In genomic region chr10:31745612-31746376, GRCh38 we compare ENCODE assay signal across 8 cellular contexts.
DNase-seq lines count a peak whose midpoint lies in the region; TF ChIP-seq lines count a peak whose summit lies in the region.

No MANE protein-coding gene starts in this region.

- POLR2A ChIA-PET in activated CD4-positive, alpha-beta memory T cell treated with anti-CD3 and anti-CD28 coated beads for 36 hours (lab: Charles Lee): interaction anchor here (0.5 to 1.5 kb wide), 7 partner anchors 12 to 160 kb away, joined by 3 to 19 read pairs (median 4); no protein-coding TSS in a partner anchor

- H3K27ac Mint-ChIP-seq in activated CD4-positive, alpha-beta memory T cell treated with anti-CD3 and anti-CD28 coated beads for 36 hours: peak overlapping the region; percentile 95
- no peak overlapping the region for H3K27ac Mint-ChIP-seq in nephron progenitor cell

- intact Hi-C loops in activated CD4-positive, alpha-beta memory T cell treated with anti-CD3 and anti-CD28 coated beads for 36 hours (cut with micrococcal nuclease): loop anchor here (1.0 to 5.0 kb wide), 5 partner anchors 15 to 713 kb away; partner anchors contain the start of gene ZNF438

- H3K36me3 Mint-ChIP-seq in activated CD4-positive, alpha-beta memory T cell treated with anti-CD3 and anti-CD28 coated beads for 36 hours: peaks cover 1% of the 10 kb centered on the region
- no peaks in the 10 kb centered on the region for H3K36me3 Mint-ChIP-seq in nephron progenitor cell (ENCODE audit: low read depth)

- peaks cover 3% of the 10 kb centered on the region for H3K9me3 Mint-ChIP-seq in activated CD4-positive, alpha-beta memory T cell treated with anti-CD3 and anti-CD28 coated beads for 36 hours
- no peaks in the 10 kb centered on the region for H3K9me3 Mint-ChIP-seq in nephron progenitor cell

- peak overlapping the region; percentile 38 for H3K4me3 Mint-ChIP-seq in activated CD4-positive, alpha-beta memory T cell treated with anti-CD3 and anti-CD28 coated beads for 36 hours
- no peak overlapping the region for H3K4me3 Mint-ChIP-seq in nephron progenitor cell

- no peak for TF ChIP-seq CTCF in nephron progenitor cell (IDR thresholded peaks at IDR 0.05)

- DNase-seq in A172 (ENCODE audit: low spot score): peak; percentile 99
- DNase-seq in HCEC 1CT: peak; percentile 96
- DNase-seq in activated CD4-positive, alpha-beta memory T cell treated with anti-CD3 and anti-CD28 coated beads for 36 hours: peak; percentile 76
- peak; percentile 56 for DNase-seq in foreskin melanocyte
- DNase-seq in DMS153 treated with DMSO at 0.1 percent for 48 hours (lab: John Stamatoyannopoulos, UW; ENCODE audit: unreplicated experiment): no peak
- DNase-seq in NCI-H1092 (lab: John Stamatoyannopoulos, UW): no peak
- no peak for DNase-seq in SIG-M5 treated with dmso at 0.1 percent for 504 hours (lab: John Stamatoyannopoulos, UW; ENCODE audit: unreplicated experiment)
- DNase-seq in nephron progenitor cell: no peak

- CTCF ChIA-PET in activated CD4-positive, alpha-beta memory T cell treated with anti-CD3 and anti-CD28 coated beads for 36 hours (lab: Charles Lee): interaction anchor here (0.6 to 2.2 kb wide), 3 partner anchors 24 to 513 kb away, joined by 3 to 10 read pairs (median 4); no protein-coding TSS in a partner anchor

- no peaks in the 10 kb centered on the region for H3K27me3 Mint-ChIP-seq in activated CD4-positive, alpha-beta memory T cell treated with anti-CD3 and anti-CD28 coated beads for 36 hours
- no peaks in the 10 kb centered on the region for H3K27me3 Mint-ChIP-seq in nephron progenitor cell (ENCODE audit: low read depth, poor library complexity)

- peaks cover 38% of the 10 kb centered on the region for H3K4me1 Mint-ChIP-seq in activated CD4-positive, alpha-beta memory T cell treated with anti-CD3 and anti-CD28 coated beads for 36 hours (ENCODE audit: low read depth)
- H3K4me1 Mint-ChIP-seq in nephron progenitor cell: peaks cover 21% of the 10 kb centered on the region

Comparison
In these comparisons a context has a peak if more than half of its experiments do, and no peak if none do; other contexts are left out.
1. DNase-seq: peak in A172 (single experiment), HCEC 1CT (single experiment), activated CD4-positive, alpha-beta memory T cell treated with anti-CD3 and anti-CD28 coated beads for 36 hours (single experiment) and foreskin melanocyte (single experiment); none in DMS153 treated with DMSO at 0.1 percent for 48 hours (single experiment), NCI-H1092 (single experiment), SIG-M5 treated with dmso at 0.1 percent for 504 hours (single experiment) and nephron progenitor cell (single experiment).